In the genomic region with DNA sequence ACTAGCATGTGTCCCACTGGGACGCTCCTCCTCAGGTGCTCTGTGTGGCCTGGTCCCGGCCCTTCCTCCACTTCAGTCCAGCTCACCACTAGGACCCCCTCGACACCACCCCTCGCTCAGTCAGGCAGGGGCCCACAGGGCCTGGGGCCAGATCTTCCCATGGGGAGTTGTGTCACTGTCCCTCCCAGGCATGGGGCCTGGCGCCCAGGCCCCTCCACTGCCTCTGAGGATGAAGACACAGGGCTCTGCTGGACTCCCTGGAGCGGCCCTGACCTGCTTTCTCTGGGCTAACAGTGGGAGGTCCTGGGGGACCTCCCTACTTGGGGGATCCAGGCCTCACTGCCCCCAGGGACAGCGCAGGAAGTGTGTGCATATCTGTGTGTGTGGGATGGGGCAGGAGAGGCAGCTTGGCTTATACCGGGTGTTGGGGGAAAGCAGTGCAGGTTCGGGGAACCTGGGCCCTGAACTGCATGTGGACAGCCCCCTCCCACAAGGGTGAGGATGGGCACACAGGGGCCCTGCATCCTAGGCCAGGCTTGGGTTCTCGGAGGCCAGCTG, we compare ENCODE assay signal across 15 cellular contexts. TPM values are rescaled to one million over a fixed set of nuclear protein-coding genes. Genes with fewer than 3 reads are reported as not detected.
DNase-seq lines count a peak whose midpoint lies in the region; ATAC-seq and TF ChIP-seq lines count a peak whose summit lies in the region.
"Had no signal": no experiment of that assay in that cellular context is flagged by ENCODE, and none has a peak within 500 bp of the region (broad histone marks: within the 10 kb centered on the region; RNA-seq: fewer than 3 reads in every experiment).

No MANE protein-coding gene starts in this region.

- peak overlapping the region; percentile 96 for H3K27ac Mint-ChIP-seq in osteocyte (ENCODE audit: unreplicated experiment)

- H3K27me3 ChIP-seq in right atrium auricular region (no peaks in the 10 kb centered on the region), dorsolateral prefrontal cortex (peaks cover 0 to 15% (median 4%) of the 10 kb centered on the region in 45 donors)
- H3K27me3 ChIP-seq: right lobe of liver had no signal

- H3K4me3 ChIP-seq in right atrium auricular region (no peak overlapping the region), dorsolateral prefrontal cortex (no peak overlapping the region)
- H3K4me3 ChIP-seq: right lobe of liver had no signal

- intact Hi-C loops in Right ventricle myocardium superior (cut with DNase I): no loop called here
- intact Hi-C loops in dorsolateral prefrontal cortex (cut with DNase I): loop anchor here in 1 of 2 donors (5.0 kb wide), 1 partner anchor 659 kb away; no protein-coding TSS in a partner anchor

- H3K9me3 Mint-ChIP-seq in osteocyte (ENCODE audit: unreplicated experiment): no peaks in the 10 kb centered on the region
- H3K9me3 Mint-ChIP-seq: brain had no signal

- peaks cover 81% of the 10 kb centered on the region for H3K4me1 Mint-ChIP-seq in osteocyte (ENCODE audit: unreplicated experiment)

- H3K36me3 Mint-ChIP-seq in osteocyte (ENCODE audit: unreplicated experiment): no peaks in the 10 kb centered on the region
- H3K36me3 Mint-ChIP-seq: brain had no signal

- no peaks in the 10 kb centered on the region for H3K27me3 Mint-ChIP-seq in osteocyte (ENCODE audit: unreplicated experiment)

- H3K4me3 Mint-ChIP-seq in osteocyte (ENCODE audit: unreplicated experiment): no peak overlapping the region
- H3K4me3 Mint-ChIP-seq: brain had no signal

- peaks cover 0 to 56% of the 10 kb centered on the region in 2 donors for H3K4me1 ChIP-seq in right atrium auricular region
- H3K4me1 ChIP-seq: right lobe of liver had no signal

- no peak for ATAC-seq in Right ventricle myocardium superior (ENCODE audit: poor library complexity)
- ATAC-seq in esophagus mucosa: no peak
- no peak for ATAC-seq in GM18873 (IDR thresholded peaks at IDR 0.05; ENCODE audit: low FRiP score, unreplicated experiment)
- no peak for ATAC-seq in HG03342 (IDR thresholded peaks at IDR 0.05; ENCODE audit: unreplicated experiment)

- H3K27ac ChIP-seq in right atrium auricular region (peak overlapping the region; percentile 75 to 82), dorsolateral prefrontal cortex (peak overlapping the region in 34 of 59 donors; percentile 7 to 81 (median 46))

- DNase-seq in right atrium auricular region (ENCODE audit: low spot score): no peak
- DNase-seq in Right ventricle myocardium superior: no peak
- DNase-seq in dorsolateral prefrontal cortex: no peak
- no peak for DNase-seq in osteocyte (ENCODE audit: extremely low spot score, unreplicated experiment)
- DNase-seq in NCI-H748 treated with DMSO at 0.1 percent for 48 hours (lab: John Stamatoyannopoulos, UW): no peak
- DNase-seq: activated CD8-positive, alpha-beta memory T cell treated with anti-CD3 and anti-CD28 coated beads, Interleukin-2, amount 50 U/mL, for 4 hours; GDM1; NCI-H1105 treated with DMSO at 0.1 percent for 48 hours had no signal

- no peaks in the 10 kb centered on the region for H3K36me3 ChIP-seq in right atrium auricular region
- H3K36me3 ChIP-seq: right lobe of liver had no signal

- TF ChIP-seq CTCF in right atrium auricular region (IDR thresholded peaks at IDR 0.05) (no peak), dorsolateral prefrontal cortex (IDR thresholded peaks at IDR 0.05 in 54 of 56, conservative IDR thresholded peaks at IDR 0.05 in 2 of 56; ENCODE audit: low read depth in 1 of 56, partially characterized antibody in 56 of 56) (no peak), osteocyte (IDR thresholded peaks at IDR 0.05) (no peak)

- no peaks in the 10 kb centered on the region for H3K9me3 ChIP-seq in right atrium auricular region
- H3K9me3 ChIP-seq: right lobe of liver had no signal

RNA-seq across cellular contexts. Expression of gene KRT80, which starts 43.8 kb away (rescaled TPM):
- total RNA-seq in right atrium auricular region (1 to 10 TPM in 1 of 2 donors, under 1 TPM in 1; 0.30 to 1.5 TPM), Right ventricle myocardium superior (not detected), dorsolateral prefrontal cortex (under 1 TPM in 51 of 120 experiments, not detected in 69; 0.10 to 0.43 (median 0.19) TPM), osteocyte (9.2 and 9.9 TPM in 2 replicates), esophagus mucosa (17.9 TPM)
- total RNA-seq: H7; T-helper 2 cell treated with Interferon-gamma antibody and Interleukin-4, amounts not matched to agents 100 ng/mL and 5 ng/mL, for 36 hours had no signal
